12 cellular contexts compared by ENCODE assay signal in the genomic region with DNA sequence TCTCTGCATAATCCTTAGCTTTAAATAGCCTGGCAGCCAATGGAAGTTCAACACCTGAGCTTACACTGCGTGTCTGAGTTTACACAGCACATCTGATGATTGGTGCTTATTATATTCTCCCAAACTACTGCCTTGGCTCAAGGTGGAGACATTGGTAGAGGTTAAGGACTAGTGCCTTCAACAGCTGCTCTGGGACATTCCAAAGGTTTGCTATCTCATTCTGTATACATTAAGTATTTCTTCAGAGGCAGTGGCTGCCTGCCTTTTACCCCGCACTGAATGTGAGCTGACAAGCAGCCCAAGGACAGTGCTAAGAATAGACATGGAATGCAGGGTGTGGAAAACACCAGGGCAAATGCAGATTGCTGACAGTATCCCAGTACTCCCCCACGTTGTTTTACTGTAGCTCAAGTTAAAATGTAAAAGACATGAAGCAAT. TPM values are rescaled to one million over a fixed set of nuclear protein-coding genes. Genes with fewer than 3 reads are reported as not detected.
DNase-seq lines count a peak whose midpoint lies in the region; ATAC-seq and TF ChIP-seq lines count a peak whose summit lies in the region.
"Had no signal": no experiment of that assay in that cellular context is flagged by ENCODE, and none has a peak within 500 bp of the region (broad histone marks: within the 10 kb centered on the region; RNA-seq: fewer than 3 reads in every experiment).

No MANE protein-coding gene starts in this region.

- POLR2A ChIA-PET in CD8-positive, alpha-beta memory T cell (lab: Charles Lee): no interaction called here

- H3K36me3 Mint-ChIP-seq in CD8-positive, alpha-beta memory T cell: peaks cover 0 to 1% (median 0%) of the 10 kb centered on the region in 3 donors

- in situ Hi-C loops in GM23248 (cut with MboI): no loop called here

- H3K9me3 ChIP-seq in GM23248 (ENCODE audit: low read depth) (no peaks in the 10 kb centered on the region), right cardiac atrium (ENCODE audit: control insufficient read depth, low read length) (no peaks in the 10 kb centered on the region), sigmoid colon (no peaks in the 10 kb centered on the region), suprapubic skin (no peaks in the 10 kb centered on the region)
- H3K9me3 ChIP-seq in CD8-positive, alpha-beta memory T cell (ENCODE audit: low read length): no peaks in the 10 kb centered on the region
- H3K9me3 ChIP-seq: colonic mucosa had no signal

- intact Hi-C loops in right cardiac atrium (cut with DNase I) (no loop called here), sigmoid colon (cut with DNase I) (no loop called here)

- H3K27me3 ChIP-seq in GM23248 (replicated peaks; ENCODE audit: insufficient read depth): no peaks in the 10 kb centered on the region
- H3K27me3 ChIP-seq in right cardiac atrium (ENCODE audit: control insufficient read depth, insufficient read depth): no peaks in the 10 kb centered on the region
- no peaks in the 10 kb centered on the region for H3K27me3 ChIP-seq in sigmoid colon
- no peaks in the 10 kb centered on the region for H3K27me3 ChIP-seq in CD8-positive, alpha-beta memory T cell (ENCODE audit: insufficient read depth, low read length, poor library complexity, severe bottlenecking)
- H3K27me3 ChIP-seq in suprapubic skin: no peaks in the 10 kb centered on the region
- H3K27me3 ChIP-seq: colonic mucosa had no signal

- no peaks in the 10 kb centered on the region for H3K4me1 Mint-ChIP-seq in CD8-positive, alpha-beta memory T cell

- H3K27ac ChIP-seq in GM23248 (peak overlapping the region; percentile 69), right cardiac atrium (ENCODE audit: low read length) (peak overlapping the region; percentile 89), sigmoid colon (peak overlapping the region; percentile 35 to 86 (median 82)), suprapubic skin (no peak overlapping the region)
- no peak overlapping the region for H3K27ac ChIP-seq in CD8-positive, alpha-beta memory T cell (ENCODE audit: low read depth, low read length)
- H3K27ac ChIP-seq: colonic mucosa had no signal

- H3K9ac ChIP-seq in GM23248: peak overlapping the region; percentile 18

- peaks cover 52% of the 10 kb centered on the region for H3F3A ChIP-seq in GM23248 (ENCODE audit: insufficient read depth)

- H3K79me2 ChIP-seq in GM23248 (ENCODE audit: insufficient read depth): no peaks in the 10 kb centered on the region

- peak overlapping the region; percentile 77 for H3K4me2 ChIP-seq in GM23248 (ENCODE audit: unreplicated experiment)

- H3K4me3 ChIP-seq in GM23248: peak overlapping the region; percentile 36
- H3K4me3 ChIP-seq in right cardiac atrium (ENCODE audit: low read length): peak overlapping the region; percentile 80
- H3K4me3 ChIP-seq in sigmoid colon: peak overlapping the region in 1 of 4 donors; percentile 36
- no peak overlapping the region for H3K4me3 ChIP-seq in CD8-positive, alpha-beta memory T cell (ENCODE audit: low read length)
- H3K4me3 ChIP-seq in suprapubic skin: no peak overlapping the region
- H3K4me3 ChIP-seq: colonic mucosa had no signal

- H2AFZ ChIP-seq in GM23248: no peak overlapping the region

- CTCF ChIA-PET in CD8-positive, alpha-beta memory T cell (lab: Charles Lee): no interaction called here

- 26 to 27% methylated on average over 3 of the region's 3 CpGs for WGBS in GM23248 (ENCODE audit: low coverage in 1 of 2, low lambda C conversion rate in 2 of 2, missing lambda C conversion rate in 2 of 2), 2 experiments
- WGBS in right cardiac atrium: 28% methylated on average over 3 of the region's 3 CpGs
- WGBS in sigmoid colon, 2 donors: 9 to 40% methylated on average over 3 of the region's 3 CpGs
- WGBS in suprapubic skin: 25% methylated on average over 3 of the region's 3 CpGs

- H3K27ac Mint-ChIP-seq in CD8-positive, alpha-beta memory T cell: no peak overlapping the region
- H3K27ac Mint-ChIP-seq: stimulated activated naive CD8-positive, alpha-beta T cell treated with anti-CD3 and anti-CD28 coated beads, Interleukin-15, Interleukin-2, amounts not matched to agents 100 ng/mL and 50 ng/mL, for 24 hours had no signal

- no peaks in the 10 kb centered on the region for H4K20me1 ChIP-seq in GM23248 (ENCODE audit: insufficient read depth)

- H3K4me1 ChIP-seq in GM23248 (ENCODE audit: insufficient read depth): peaks cover 52% of the 10 kb centered on the region
- H3K4me1 ChIP-seq in right cardiac atrium (ENCODE audit: control insufficient read depth, insufficient read depth, low read length): no peaks in the 10 kb centered on the region
- peaks cover 0 to 36% (median 27%) of the 10 kb centered on the region in 4 donors for H3K4me1 ChIP-seq in sigmoid colon
- no peaks in the 10 kb centered on the region for H3K4me1 ChIP-seq in CD8-positive, alpha-beta memory T cell (ENCODE audit: insufficient read depth, low read length)
- peaks cover 27% of the 10 kb centered on the region for H3K4me1 ChIP-seq in suprapubic skin
- H3K4me1 ChIP-seq: colonic mucosa had no signal

- TF ChIP-seq EP300 in sigmoid colon (IDR thresholded peaks at IDR 0.05): no peak
- TF ChIP-seq EP300 in suprapubic skin (IDR thresholded peaks at IDR 0.05): no peak

- TF ChIP-seq CTCF in sigmoid colon (IDR thresholded peaks at IDR 0.05): no peak
- no peak for TF ChIP-seq CTCF in suprapubic skin (IDR thresholded peaks at IDR 0.05)

- DNase-seq in GM23248: peak; percentile 81
- DNase-seq in amniotic epithelial cell (ENCODE audit: low read depth): peak; percentile 93
- peak in 1 of 3 donors; percentile 50 for DNase-seq in right cardiac atrium
- no peak for DNase-seq in sigmoid colon
- no peak for DNase-seq in CD8-positive, alpha-beta memory T cell
- DNase-seq in suprapubic skin (ENCODE audit: low spot score in 2 of 2): no peak
- no peak for DNase-seq in ecto neural progenitor cell (ENCODE audit: low spot score)
- DNase-seq: colonic mucosa, NCI-H1048 had no signal

- peaks cover 11 to 48% of the 10 kb centered on the region in 2 donors for H3K27me3 Mint-ChIP-seq in CD8-positive, alpha-beta memory T cell

- TF ChIP-seq POLR2A in sigmoid colon (IDR thresholded peaks at IDR 0.05) (no peak), suprapubic skin (IDR thresholded peaks at IDR 0.05) (no peak)

- no peaks in the 10 kb centered on the region for H3K36me3 ChIP-seq in GM23248 (ENCODE audit: low read depth)
- H3K36me3 ChIP-seq in sigmoid colon: no peaks in the 10 kb centered on the region
- no peaks in the 10 kb centered on the region for H3K36me3 ChIP-seq in CD8-positive, alpha-beta memory T cell (ENCODE audit: insufficient read depth, low read length)
- H3K36me3 ChIP-seq in suprapubic skin: no peaks in the 10 kb centered on the region
- H3K36me3 ChIP-seq: colonic mucosa had no signal

- H3K9me2 ChIP-seq in GM23248 (ENCODE audit: insufficient read depth): no peaks in the 10 kb centered on the region

- H3K9me3 Mint-ChIP-seq in CD8-positive, alpha-beta memory T cell: peaks cover 1 to 16% (median 12%) of the 10 kb centered on the region in 5 donors
- H3K9me3 Mint-ChIP-seq: neural crest cell had no signal

- peak; percentile 80 to 83 for ATAC-seq in right cardiac atrium
- no peak for ATAC-seq in HG03097 (IDR thresholded peaks at IDR 0.05; ENCODE audit: low FRiP score, unreplicated experiment)

- H3K4me3 Mint-ChIP-seq in CD8-positive, alpha-beta memory T cell: no peak overlapping the region
- H3K4me3 Mint-ChIP-seq: neural crest cell; stimulated activated naive CD8-positive, alpha-beta T cell treated with anti-CD3 and anti-CD28 coated beads, Interleukin-15, Interleukin-2, amounts not matched to agents 100 ng/mL and 50 ng/mL, for 24 hours had no signal

RNA-seq across cellular contexts. Expression of gene HSPB3, which starts 1.6 kb away (rescaled TPM):
- total RNA-seq in GM23248 (2014; rRNA removed; shearing (Covaris generic)): 4.1 and 12.3 TPM in 2 replicates
- 5.4 and 8.0 TPM in 2 replicates for polyA plus RNA-seq in GM23248 (2016; fragmentation: Nextera tagmentation; extraction: Ambion mirVana)
- 100 to 1,000 TPM; 279 to 413 (median 391) TPM for total RNA-seq in right cardiac atrium
- polyA plus RNA-seq in right cardiac atrium: 644 TPM
- total RNA-seq in sigmoid colon: 10 to 100 TPM in 1 of 4 donors, 1 to 10 TPM in 2, under 1 TPM in 1; 0.68 to 17.4 (median 4.6) TPM
- 1 to 10 TPM in 2 of 3 donors, under 1 TPM in 1; 0.23 to 2.4 (median 1.2) TPM for polyA plus RNA-seq in sigmoid colon
- total RNA-seq in CD8-positive, alpha-beta memory T cell: not detected
- not detected for polyA plus RNA-seq in CD8-positive, alpha-beta memory T cell
- total RNA-seq in suprapubic skin: 1 to 10 TPM in 2 of 4 donors, not detected in 2; 1.1 to 2.0 TPM
- total RNA-seq: neural crest cell had no signal

Comparison
In these comparisons a context has a peak if more than half of its experiments do, and no peak if none do; other contexts are left out.
1. DNase-seq: peak in GM23248 (single experiment) and amniotic epithelial cell (single experiment); none in sigmoid colon (single experiment), CD8-positive, alpha-beta memory T cell (0 of 5), suprapubic skin (0 of 2) and ecto neural progenitor cell (single experiment).
2. H3K27ac ChIP-seq: peak in GM23248 (single experiment), right cardiac atrium (single experiment) and sigmoid colon (4 of 4); none in CD8-positive, alpha-beta memory T cell (single experiment) and suprapubic skin (single experiment).
3. H3K4me3 ChIP-seq: peak in GM23248 (single experiment) and right cardiac atrium (single experiment); none in CD8-positive, alpha-beta memory T cell (single experiment) and suprapubic skin (single experiment).
4. RNA of gene HSPB3, which starts 1.6 kb away (total RNA-seq): 279 to 413 TPM in right cardiac atrium; 0.68 to 17.4 TPM in sigmoid colon, 4.1 to 12.3 TPM in GM23248, 1.1 to 2.0 TPM in suprapubic skin and not detected in CD8-positive, alpha-beta memory T cell; every median in the first group is over 10 times any median in the second.